18 cellular contexts compared by ENCODE assay signal in the genomic region with DNA sequence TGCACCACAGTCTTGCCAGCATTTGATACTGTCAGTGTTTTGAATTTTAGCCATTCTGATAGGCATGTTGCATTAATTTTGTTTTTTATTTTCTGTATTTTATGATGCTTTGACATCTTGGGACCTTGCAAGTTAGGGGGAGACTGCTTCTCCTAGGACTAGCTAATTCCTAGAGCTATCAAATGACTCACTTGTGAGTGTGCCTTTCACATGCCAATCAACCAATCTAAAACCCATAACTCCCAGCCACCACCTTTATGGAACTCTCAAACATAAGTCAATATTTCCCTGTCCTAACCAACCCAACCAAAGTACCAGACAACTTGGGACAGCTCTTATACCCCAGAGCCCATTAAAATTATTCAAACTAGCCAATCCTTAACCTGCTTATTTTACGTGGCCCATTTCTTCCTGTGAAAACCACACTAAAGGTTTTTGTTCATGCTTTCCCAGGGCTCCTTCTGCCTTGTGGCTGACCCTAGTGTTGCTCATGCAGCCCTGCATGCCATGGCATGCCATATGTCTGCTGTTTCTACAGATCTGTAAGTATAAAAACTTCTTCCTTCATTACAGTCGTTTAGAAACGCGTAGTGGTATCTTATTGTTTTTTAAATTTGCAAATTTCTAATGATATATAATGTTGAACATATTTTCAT.
DNase-seq lines count a peak whose midpoint lies in the region; ATAC-seq and TF ChIP-seq lines count a peak whose summit lies in the region.
"Had no signal": no experiment of that assay in that cellular context is flagged by ENCODE, and none has a peak within 500 bp of the region (broad histone marks: within the 10 kb centered on the region; RNA-seq: fewer than 3 reads in every experiment).

No MANE protein-coding gene starts in this region.

- peak overlapping the region; percentile 57 for H3K27ac ChIP-seq in RWPE2 (ENCODE audit: poor library complexity, severe bottlenecking)
- H3K27ac ChIP-seq in smooth muscle cell (ENCODE audit: low read depth): no peak overlapping the region
- H3K27ac ChIP-seq: HL-60 had no signal

- WGBS in smooth muscle cell (ENCODE audit: low lambda C conversion rate): 72% methylated on average over 4 of the region's 4 CpGs

- no peak overlapping the region for H3K4me3 ChIP-seq in RWPE2 (ENCODE audit: severe bottlenecking)
- H3K4me3 ChIP-seq in smooth muscle cell: no peak overlapping the region
- H3K4me3 ChIP-seq: HAP-1 had no signal

- H3K9me3 Mint-ChIP-seq in effector memory CD8-positive, alpha-beta T cell: no peaks in the 10 kb centered on the region

- H3F3A ChIP-seq in smooth muscle cell (ENCODE audit: low read depth): no peaks in the 10 kb centered on the region

- H3K4me1 Mint-ChIP-seq in effector memory CD8-positive, alpha-beta T cell (ENCODE audit: low read depth in 2 of 2): peaks cover 8 to 11% of the 10 kb centered on the region in 2 donors
- H3K4me1 Mint-ChIP-seq: CD4-positive, CD25-positive, alpha-beta regulatory T cell had no signal

- H3K27me3 Mint-ChIP-seq in effector memory CD8-positive, alpha-beta T cell: peaks cover 5 to 6% of the 10 kb centered on the region in 2 donors
- H3K27me3 Mint-ChIP-seq: CD4-positive, CD25-positive, alpha-beta regulatory T cell had no signal

- H3K27me3 ChIP-seq in RWPE2 (ENCODE audit: insufficient read depth, poor library complexity, severe bottlenecking): no peaks in the 10 kb centered on the region
- H3K27me3 ChIP-seq in smooth muscle cell (ENCODE audit: low read depth): no peaks in the 10 kb centered on the region

- peak overlapping the region; percentile 2 for H3K4me2 ChIP-seq in smooth muscle cell

- H3K9me3 ChIP-seq in RWPE2 (ENCODE audit: severe bottlenecking) (peaks cover 2% of the 10 kb centered on the region), smooth muscle cell (replicated peaks; ENCODE audit: low read depth) (no peaks in the 10 kb centered on the region)
- H3K9me3 ChIP-seq: HAP-1 had no signal

- TF ChIP-seq POLR2A in erythroblast (IDR thresholded peaks at IDR 0.05; ENCODE audit: low read length): no peak

- no peaks in the 10 kb centered on the region for H3K36me3 ChIP-seq in RWPE2 (ENCODE audit: low read depth)
- H3K36me3 ChIP-seq in smooth muscle cell (ENCODE audit: low read depth): no peaks in the 10 kb centered on the region
- H3K36me3 ChIP-seq: HAP-1 had no signal

- ATAC-seq in RWPE2 (ENCODE audit: low read depth): peak; percentile 99
- peak; percentile 26 for ATAC-seq in effector memory CD8-positive, alpha-beta T cell (replicated peaks)
- ATAC-seq in HG03460 (IDR thresholded peaks at IDR 0.05; ENCODE audit: unreplicated experiment): no peak

- peaks cover 13% of the 10 kb centered on the region for H3K4me1 ChIP-seq in RWPE2 (ENCODE audit: insufficient read depth, poor library complexity, severe bottlenecking)
- no peaks in the 10 kb centered on the region for H3K4me1 ChIP-seq in smooth muscle cell (ENCODE audit: low read depth)

- H3K27ac Mint-ChIP-seq in effector memory CD8-positive, alpha-beta T cell: no peak overlapping the region
- H3K27ac Mint-ChIP-seq: CD4-positive, CD25-positive, alpha-beta regulatory T cell had no signal

- no peaks in the 10 kb centered on the region for H4K20me1 ChIP-seq in smooth muscle cell (ENCODE audit: low read depth)

- peak; percentile 65 for DNase-seq in HPDE6-E6E7 (ENCODE audit: extremely low spot score)
- DNase-seq in RWPE2 (ENCODE audit: low spot score): peak; percentile 66
- no peak for DNase-seq in effector memory CD8-positive, alpha-beta T cell
- DNase-seq in smooth muscle cell (lab: John Stamatoyannopoulos, UW; ENCODE audit: unreplicated experiment): no peak
- no peak for DNase-seq in hypothalamus (lab: John Stamatoyannopoulos, UW)
- DNase-seq in erythroblast (lab: John Stamatoyannopoulos, UW): no peak
- DNase-seq: CD4-positive, CD25-positive, alpha-beta regulatory T cell; IMR-90; NCI-H1417; NCI-H1694 treated with DMSO at 0.1 percent for 48 hours; NCI-H2081 treated with DMSO at 0.1 percent for 48 hours; NCI-H2171 treated with DMSO at 0.1 percent for 48 hours; NCI-H526; OCI-M1; SHP77 had no signal

- H2AFZ ChIP-seq in smooth muscle cell (ENCODE audit: low read depth): no peak overlapping the region

- H3K79me2 ChIP-seq in smooth muscle cell (ENCODE audit: low read depth): no peaks in the 10 kb centered on the region

- no peaks in the 10 kb centered on the region for H3K36me3 Mint-ChIP-seq in effector memory CD8-positive, alpha-beta T cell (ENCODE audit: insufficient read depth)
- H3K36me3 Mint-ChIP-seq: CD4-positive, CD25-positive, alpha-beta regulatory T cell had no signal

- no peak overlapping the region for H3K9ac ChIP-seq in smooth muscle cell (ENCODE audit: low read depth)

- TF ChIP-seq CTCF in RWPE2 (IDR thresholded peaks at IDR 0.05; ENCODE audit: poor library complexity, severe bottlenecking) (no peak), smooth muscle cell (IDR thresholded peaks at IDR 0.05; ENCODE audit: borderline replicate concordance, insufficient read depth, poor library complexity, severe bottlenecking) (no peak)

- no peak overlapping the region for H3K4me3 Mint-ChIP-seq in effector memory CD8-positive, alpha-beta T cell
- H3K4me3 Mint-ChIP-seq: CD4-positive, CD25-positive, alpha-beta regulatory T cell had no signal

Comparison
In these comparisons a context has a peak if more than half of its experiments do, and no peak if none do; other contexts are left out.
1. DNase-seq: peak in HPDE6-E6E7 (single experiment) and RWPE2 (single experiment); none in effector memory CD8-positive, alpha-beta T cell (0 of 3), smooth muscle cell (single experiment), hypothalamus (0 of 51) and erythroblast (0 of 2).